11 cellular contexts compared by ENCODE assay signal in genomic region chr5:142280066-142281011, GRCh38. TPM values are rescaled to one million over a fixed set of nuclear protein-coding genes. Genes with fewer than 3 reads are reported as not detected.
A peak's percentile ranks its signal among the peaks of the same experiment; 100 is the strongest.
DNase-seq lines count a peak whose midpoint lies in the region; ATAC-seq and TF ChIP-seq lines count a peak whose summit lies in the region.
"Had no signal": no experiment of that assay in that cellular context is flagged by ENCODE, and none has a peak within 500 bp of the region (broad histone marks: within the 10 kb centered on the region; RNA-seq: fewer than 3 reads in every experiment).

No MANE protein-coding gene starts in this region.

- intact Hi-C loops in upper lobe of right lung (cut with DNase I), result no loop called here
- intact Hi-C loops in left colon (cut with DNase I, micrococcal nuclease), result no loop called here

- TF ChIP-seq CTCF in upper lobe of right lung (IDR thresholded peaks at IDR 0.05), result no peak

- DNase-seq in NCI-H82 (lab: John Stamatoyannopoulos, UW) (peak; percentile 19), NCI-H82 treated with DMSO at 0.1 percent for 48 hours (lab: John Stamatoyannopoulos, UW; ENCODE audit: unreplicated experiment) (no peak), fibroblast of peridontal ligament (ENCODE audit: extremely low read depth) (peak; percentile 63), mesenteric fat pad (ENCODE audit: low spot score) (peak; percentile 47), upper lobe of right lung (no peak), NCI-H1105 treated with DMSO at 0.1 percent for 48 hours (lab: John Stamatoyannopoulos, UW) (no peak), left colon (no peak)
- DNase-seq: activated effector memory CD4-positive, alpha-beta T cell treated with Interleukin-2 at 50 U/mL for 16 hours; head of caudate nucleus; T-cell had no signal

- H3K9me3 ChIP-seq in upper lobe of right lung, result no peaks in the 10 kb centered on the region

- no peaks in the 10 kb centered on the region for H3K27me3 ChIP-seq in upper lobe of right lung

- H3K36me3 ChIP-seq in upper lobe of right lung, result no peaks in the 10 kb centered on the region

- no peak overlapping the region for H3K4me3 ChIP-seq in upper lobe of right lung

- ATAC-seq in upper lobe of right lung (peak; percentile 40), GM18909 (IDR thresholded peaks at IDR 0.05; ENCODE audit: poor library complexity, unreplicated experiment) (no peak), left colon (no peak)
- ATAC-seq: T-cell had no signal

- peak overlapping the region; percentile 20 for H3K27ac ChIP-seq in upper lobe of right lung

- H3K4me1 ChIP-seq in upper lobe of right lung, result peaks cover 9% of the 10 kb centered on the region

RNA-seq across cellular contexts. Expression of gene SPRY4, which starts 44.5 kb away (rescaled TPM):
- total RNA-seq in mesenteric fat pad (79.7 TPM), upper lobe of right lung (89.8 TPM), left colon (1 to 10 TPM; 9.5 to 9.7 TPM)

Comparison
In these comparisons a context has a peak if more than half of its experiments do, and no peak if none do; other contexts are left out.
1. DNase-seq: peak in NCI-H82 (single experiment), fibroblast of peridontal ligament (single experiment) and mesenteric fat pad (single experiment); none in NCI-H82 treated with DMSO at 0.1 percent for 48 hours (single experiment), upper lobe of right lung (single experiment), NCI-H1105 treated with DMSO at 0.1 percent for 48 hours (single experiment) and left colon (0 of 2).